29 cellular contexts compared by ENCODE assay signal in genomic region chr5:32023816-32024215, GRCh38.
"Had no signal": no experiment of that assay in that cellular context is flagged by ENCODE, and none has a peak within 500 bp of the region (broad histone marks: within the 10 kb centered on the region; RNA-seq: fewer than 3 reads in every experiment).

No MANE protein-coding gene starts in this region.

- H3K4me1 Mint-ChIP-seq: stimulated activated effector memory CD8-positive, alpha-beta T cell treated with anti-CD3 and anti-CD28 coated beads, Interleukin-12 subunit alpha, Interleukin-12 subunit beta, amount 100 ng/mL, for 72 hours had no signal

- H3K36me3 ChIP-seq: left lung, lower lobe of right lung, ovary, right atrium auricular region, right lobe of liver, suprapubic skin, thoracic aorta, tibial artery, uterus had no signal

- H3K4me3 Mint-ChIP-seq: immature natural killer cell; naive thymus-derived CD4-positive, alpha-beta T cell; natural killer cell treated with Interleukin-12 subunit alpha and Interleukin-12 subunit beta and Interleukin-15 and Interleukin-18, amount 100 ng/mL, for 72 hours; stimulated activated effector memory CD8-positive, alpha-beta T cell treated with anti-CD3 and anti-CD28 coated beads, Interleukin-12 subunit alpha, Interleukin-12 subunit beta, amount 100 ng/mL, for 72 hours; stimulated activated naive CD8-positive, alpha-beta T cell treated with anti-CD3 and anti-CD28 coated beads, Interleukin-15, Interleukin-2, amounts not matched to agents 100 ng/mL and 50 ng/mL, for 24 hours; type B pancreatic cell had no signal

- H2AFZ ChIP-seq: hepatocyte had no signal

- DNase-seq: immature natural killer cell; kidney; left colon; left lung; lower lobe of right lung; mesendoderm; midbrain; mucosa of descending colon; naive thymus-derived CD4-positive, alpha-beta T cell; ovary; right lobe of liver; stimulated activated CD4-positive, alpha-beta T cell treated with anti-CD3 and anti-CD28 coated beads, Interleukin-12 subunit alpha, Interleukin-12 subunit beta, amount 100 ng/mL, for 4 hours; stimulated activated CD4-positive, alpha-beta T cell treated with anti-CD3 and anti-CD28 coated beads, Interleukin-15, amount 100 ng/mL, for 24 hours; stimulated activated CD4-positive, alpha-beta T cell treated with anti-CD3 and anti-CD28 coated beads, Interleukin-2, amount 100 ng/mL, for 24 hours; stimulated activated CD4-positive, alpha-beta T cell treated with anti-CD3 and anti-CD28 coated beads, Interleukin-4, amount 100 ng/mL, for 1 hour; stimulated activated naive CD4-positive, alpha-beta T cell; tibial artery; uterus had no signal

- H3K27ac ChIP-seq: hepatocyte, left lung, lower lobe of right lung, ovary, right atrium auricular region, right lobe of liver, suprapubic skin, thoracic aorta, tibial artery, uterus had no signal

- H3K9me3 Mint-ChIP-seq: immature natural killer cell; naive thymus-derived CD4-positive, alpha-beta T cell; natural killer cell treated with Interleukin-12 subunit alpha and Interleukin-12 subunit beta and Interleukin-15 and Interleukin-18, amount 100 ng/mL, for 72 hours; stimulated activated effector memory CD8-positive, alpha-beta T cell treated with anti-CD3 and anti-CD28 coated beads, Interleukin-12 subunit alpha, Interleukin-12 subunit beta, amount 100 ng/mL, for 72 hours; stimulated activated naive CD8-positive, alpha-beta T cell treated with anti-CD3 and anti-CD28 coated beads, Interleukin-15, Interleukin-2, amounts not matched to agents 100 ng/mL and 50 ng/mL, for 24 hours; type B pancreatic cell had no signal

- H3K79me2 ChIP-seq: hepatocyte had no signal

- H3K4me3 ChIP-seq: hepatocyte, left lung, lower lobe of right lung, mucosa of descending colon, ovary, right atrium auricular region, right lobe of liver, smooth muscle cell, suprapubic skin, thoracic aorta, tibial artery, uterus had no signal

- H3K27me3 ChIP-seq: hepatocyte, left lung, ovary, right atrium auricular region, right lobe of liver, suprapubic skin, tibial artery, uterus had no signal

- H3K4me1 ChIP-seq: right lobe of liver had no signal

- H3K4me2 ChIP-seq: hepatocyte, smooth muscle cell had no signal

- FAIRE-seq: islet of Langerhans, kidney had no signal

- H3K27ac Mint-ChIP-seq: immature natural killer cell; naive thymus-derived CD4-positive, alpha-beta T cell; progenitor cell of endocrine pancreas; stimulated activated effector memory CD8-positive, alpha-beta T cell treated with anti-CD3 and anti-CD28 coated beads, Interleukin-12 subunit alpha, Interleukin-12 subunit beta, amount 100 ng/mL, for 72 hours; stimulated activated naive CD8-positive, alpha-beta T cell treated with anti-CD3 and anti-CD28 coated beads, Interleukin-15, Interleukin-2, amounts not matched to agents 100 ng/mL and 50 ng/mL, for 24 hours; type B pancreatic cell had no signal

- ATAC-seq: left colon; left lung; lower lobe of right lung; mucosa of descending colon; naive thymus-derived CD4-positive, alpha-beta T cell; natural killer cell treated with Interleukin-12 subunit alpha and Interleukin-12 subunit beta and Interleukin-15 and Interleukin-18, amount 100 ng/mL, for 72 hours; right lobe of liver; stimulated activated effector memory CD8-positive, alpha-beta T cell treated with anti-CD3 and anti-CD28 coated beads, Interleukin-12 subunit alpha, Interleukin-12 subunit beta, amount 100 ng/mL, for 72 hours had no signal

- H3K9me3 ChIP-seq: left lung, lower lobe of right lung, mucosa of descending colon, ovary, right atrium auricular region, right lobe of liver, suprapubic skin, thoracic aorta, tibial artery, uterus had no signal

- H3K27me3 Mint-ChIP-seq: naive thymus-derived CD4-positive, alpha-beta T cell; natural killer cell treated with Interleukin-12 subunit alpha and Interleukin-12 subunit beta and Interleukin-15 and Interleukin-18, amount 100 ng/mL, for 72 hours; progenitor cell of endocrine pancreas; stimulated activated naive CD8-positive, alpha-beta T cell treated with anti-CD3 and anti-CD28 coated beads, Interleukin-15, Interleukin-2, amounts not matched to agents 100 ng/mL and 50 ng/mL, for 24 hours; type B pancreatic cell had no signal
